Comparison of ENCODE assay signal across 8 cellular contexts in the genomic region with DNA sequence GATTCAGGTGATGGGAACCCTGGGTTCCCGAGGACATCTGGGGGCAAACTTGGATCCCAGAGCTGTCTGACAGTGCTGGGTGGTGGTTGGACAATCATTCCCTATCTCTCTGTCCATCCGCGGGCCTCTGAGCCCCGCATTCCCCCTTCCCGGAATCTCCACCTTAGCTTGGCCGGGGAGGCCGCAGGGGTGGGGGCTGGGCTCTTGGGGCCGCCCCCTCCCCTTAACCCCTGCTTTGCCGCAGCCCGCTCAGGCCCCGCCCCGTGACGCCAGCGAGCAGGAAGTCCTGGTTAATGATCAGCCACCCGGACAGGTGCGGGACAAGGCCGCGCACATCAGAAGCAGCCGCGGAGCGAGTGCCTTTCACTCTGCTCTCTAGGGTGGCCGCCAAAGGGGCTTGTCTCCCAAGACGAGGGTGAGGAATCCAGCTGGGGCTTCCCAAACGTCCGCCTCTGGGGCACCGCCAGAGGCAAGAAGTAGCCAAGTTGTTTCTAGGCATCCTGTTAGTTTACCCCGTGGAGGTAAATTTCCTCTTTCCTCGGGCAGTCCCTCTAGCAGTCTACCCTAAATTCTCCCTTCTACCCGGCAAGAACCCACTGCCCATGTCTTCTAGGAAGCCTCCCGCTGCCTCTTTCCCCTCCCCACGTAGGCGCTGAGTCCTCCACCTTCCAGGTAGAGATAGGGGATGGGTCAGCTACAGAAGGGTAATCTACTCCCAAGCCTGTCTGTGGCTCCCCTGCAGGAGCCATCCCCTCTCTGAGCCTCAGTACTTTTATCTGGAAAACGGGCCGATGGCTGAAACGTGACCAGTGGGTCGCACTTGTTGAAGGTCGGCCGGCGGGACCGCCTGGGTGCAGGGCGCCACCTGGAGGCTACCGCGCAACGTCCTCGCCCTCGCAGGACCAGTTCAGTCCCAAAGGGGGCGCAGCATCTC. TPM values are rescaled to one million over a fixed set of nuclear protein-coding genes. Genes with fewer than 3 reads are reported as not detected.
DNase-seq lines count a peak whose midpoint lies in the region; ATAC-seq and TF ChIP-seq lines count a peak whose summit lies in the region.

No MANE protein-coding gene starts in this region.

- WGBS in suprapubic skin = 17% methylated on average over 44 of the region's 47 CpGs

- H3K36me3 ChIP-seq in osteoblast (ENCODE audit: insufficient read depth, low read length) (peaks cover 5% of the 10 kb centered on the region), suprapubic skin (no peaks in the 10 kb centered on the region)

- peaks cover 6% of the 10 kb centered on the region for H3K36me3 Mint-ChIP-seq in activated naive CD4-positive, alpha-beta T cell treated with anti-CD3 and anti-CD28 coated beads for 36 hours (ENCODE audit: low read depth)

- H3K4me1 ChIP-seq in osteoblast (ENCODE audit: insufficient read depth, low read length) (peaks cover 25% of the 10 kb centered on the region), suprapubic skin (peaks cover 51% of the 10 kb centered on the region)

- H3K4me3 Mint-ChIP-seq in activated naive CD4-positive, alpha-beta T cell treated with anti-CD3 and anti-CD28 coated beads for 36 hours = peak overlapping the region; percentile 66

- H3K9me3 ChIP-seq in osteoblast (ENCODE audit: low read depth, low read length) (no peaks in the 10 kb centered on the region), suprapubic skin (no peaks in the 10 kb centered on the region)

- H3K4me1 Mint-ChIP-seq in activated naive CD4-positive, alpha-beta T cell treated with anti-CD3 and anti-CD28 coated beads for 36 hours (ENCODE audit: low read depth) = peaks cover 32% of the 10 kb centered on the region

- H3K27me3 Mint-ChIP-seq in activated naive CD4-positive, alpha-beta T cell treated with anti-CD3 and anti-CD28 coated beads for 36 hours (ENCODE audit: low read depth) = peaks cover 8% of the 10 kb centered on the region

- H3K27ac ChIP-seq in osteoblast (ENCODE audit: low read depth, low read length) (no peak overlapping the region), suprapubic skin (no peak overlapping the region)

- peak overlapping the region; percentile 13 for H3K4me3 ChIP-seq in osteoblast (ENCODE audit: insufficient read depth, low read length)
- peak overlapping the region; percentile 42 for H3K4me3 ChIP-seq in suprapubic skin

- no peaks in the 10 kb centered on the region for H3K9me3 Mint-ChIP-seq in activated naive CD4-positive, alpha-beta T cell treated with anti-CD3 and anti-CD28 coated beads for 36 hours

- CTCF ChIA-PET in activated naive CD4-positive, alpha-beta T cell treated with anti-CD3 and anti-CD28 coated beads for 36 hours (lab: Charles Lee) = interaction anchor here (0.6 to 6.4 kb wide), 18 partner anchors 9 to 145 kb away, joined by 3 to 84 read pairs (median 4); partner anchors contain the start of genes FOXA3, MYPOP and SYMPK

- no peak for TF ChIP-seq EP300 in suprapubic skin (IDR thresholded peaks at IDR 0.05)

- H3K27me3 ChIP-seq in osteoblast (ENCODE audit: insufficient read depth, low read length) = no peaks in the 10 kb centered on the region
- H3K27me3 ChIP-seq in suprapubic skin = no peaks in the 10 kb centered on the region

- H4K20me1 ChIP-seq in osteoblast (ENCODE audit: insufficient read depth, low read length) = peaks cover 24% of the 10 kb centered on the region

- peak; percentile 98 for DNase-seq in KBM-7
- DNase-seq in SK-N-DZ (ENCODE audit: low spot score) = peak; percentile 63
- DNase-seq in activated naive CD4-positive, alpha-beta T cell treated with anti-CD3 and anti-CD28 coated beads for 36 hours = peak; percentile 92
- DNase-seq in glomerular endothelial cell (ENCODE audit: extremely low read depth, low read depth, low spot score) = peak; percentile 39
- DNase-seq in osteoblast (ENCODE audit: insufficient read length, low spot score, missing footprints) = peak; percentile 99
- peak in 1 of 2 donors; percentile 88 for DNase-seq in suprapubic skin (ENCODE audit: low spot score in 2 of 2)

- ATAC-seq in GM21390 (IDR thresholded peaks at IDR 0.05; ENCODE audit: unreplicated experiment) = no peak

- TF ChIP-seq CTCF in GM12801 (IDR thresholded peaks at IDR 0.05; ENCODE audit: extremely low read depth, insufficient read length) (peak; percentile 37), osteoblast (IDR thresholded peaks at IDR 0.05; ENCODE audit: extremely low read depth, low read depth, low read length) (peak; percentile 96), suprapubic skin (IDR thresholded peaks at IDR 0.05) (peak; percentile 93 to 95)

- in situ Hi-C loops in KBM-7 (cut with MboI; ENCODE audit: low pct_unique_long_range_greater_than_20kb, low sequenced_read_pairs) = no loop called here

- intact Hi-C loops in activated naive CD4-positive, alpha-beta T cell treated with anti-CD3 and anti-CD28 coated beads for 36 hours (cut with micrococcal nuclease) = loop anchor here (1.0 to 10.0 kb wide), 3 partner anchors 19 to 462 kb away; partner anchors contain the start of genes FOXA3 and PPP5C

- H3K79me2 ChIP-seq in osteoblast (ENCODE audit: insufficient read depth, low read length) = peaks cover 17% of the 10 kb centered on the region

- H2AFZ ChIP-seq in osteoblast (ENCODE audit: low read length) = no peak overlapping the region

- H3K27ac Mint-ChIP-seq in activated naive CD4-positive, alpha-beta T cell treated with anti-CD3 and anti-CD28 coated beads for 36 hours = peak overlapping the region; percentile 39

- peak overlapping the region; percentile 29 for H3K4me2 ChIP-seq in osteoblast (ENCODE audit: insufficient read depth, low read length)

- TF ChIP-seq POLR2A in suprapubic skin (IDR thresholded peaks at IDR 0.05) = no peak

RNA-seq across cellular contexts. Expression of gene IRF2BP1, which starts 3.0 kb away (rescaled TPM):
- 17.9 and 24.2 TPM in 2 replicates for polyA plus RNA-seq in SK-N-DZ (2014; cell fraction: cytosol; rRNA removed)
- polyA plus RNA-seq in SK-N-DZ (2014; cell fraction: nucleus; rRNA removed) = 11.2 and 14.6 TPM in 2 replicates
- 10 to 100 TPM; 11.4 TPM for total RNA-seq in activated naive CD4-positive, alpha-beta T cell treated with anti-CD3 and anti-CD28 coated beads for 36 hours
- total RNA-seq in glomerular endothelial cell (27.1 and 32.3 TPM in 2 replicates), osteoblast (28.6 and 35.8 TPM in 2 replicates), suprapubic skin (10 to 100 TPM; 24.7 to 36.9 (median 30.7) TPM)

RNA-seq across cellular contexts. Expression of gene FOXA3, which starts 18.8 kb away (rescaled TPM):
- polyA plus RNA-seq in SK-N-DZ (2014; cell fraction: cytosol; rRNA removed) = 0.38 and 0.67 TPM in 2 replicates
- not detected in 2 replicates for polyA plus RNA-seq in SK-N-DZ (2014; cell fraction: nucleus; rRNA removed)
- under 1 TPM in 1 of 2 experiments, not detected in 1; 0.20 TPM for total RNA-seq in activated naive CD4-positive, alpha-beta T cell treated with anti-CD3 and anti-CD28 coated beads for 36 hours
- total RNA-seq in glomerular endothelial cell (not detected in 2 replicates), osteoblast (not detected in 2 replicates), suprapubic skin (under 1 TPM in 1 of 4 donors, not detected in 3; 0.30 TPM)

RNA-seq across cellular contexts. Expression of gene MYPOP, which starts 19.5 kb away (rescaled TPM):
- polyA plus RNA-seq in SK-N-DZ (2014; cell fraction: cytosol; rRNA removed) = 0.79 and 1.1 TPM in 2 replicates
- polyA plus RNA-seq in SK-N-DZ (2014; cell fraction: nucleus; rRNA removed) = 0.52 and 0.67 TPM in 2 replicates
- total RNA-seq in activated naive CD4-positive, alpha-beta T cell treated with anti-CD3 and anti-CD28 coated beads for 36 hours = 1 to 10 TPM; 4.5 to 4.8 TPM
- total RNA-seq in glomerular endothelial cell (6.0 and 7.4 TPM in 2 replicates), osteoblast (2.1 and 3.3 TPM in 2 replicates), suprapubic skin (1 to 10 TPM; 4.4 to 9.4 (median 6.5) TPM)

RNA-seq across cellular contexts. Expression of gene SYMPK, which starts 20.0 kb away (rescaled TPM):
- 26.2 and 27.7 TPM in 2 replicates for polyA plus RNA-seq in SK-N-DZ (2014; cell fraction: cytosol; rRNA removed)
- polyA plus RNA-seq in SK-N-DZ (2014; cell fraction: nucleus; rRNA removed) = 52.1 and 58.3 TPM in 2 replicates
- total RNA-seq in activated naive CD4-positive, alpha-beta T cell treated with anti-CD3 and anti-CD28 coated beads for 36 hours = 10 to 100 TPM; 96.9 to 97.4 TPM
- total RNA-seq in glomerular endothelial cell = 58.0 and 58.2 TPM in 2 replicates
- total RNA-seq in osteoblast = 30.6 and 42.0 TPM in 2 replicates
- 10 to 100 TPM; 32.8 to 76.3 (median 44.1) TPM for total RNA-seq in suprapubic skin

RNA-seq across cellular contexts. Expression of gene NANOS2, which starts 31.7 kb away (rescaled TPM):
- not detected in 2 replicates for polyA plus RNA-seq in SK-N-DZ (2014; cell fraction: cytosol; rRNA removed)
- not detected in 2 replicates for polyA plus RNA-seq in SK-N-DZ (2014; cell fraction: nucleus; rRNA removed)
- not detected for total RNA-seq in activated naive CD4-positive, alpha-beta T cell treated with anti-CD3 and anti-CD28 coated beads for 36 hours
- total RNA-seq in glomerular endothelial cell (not detected in 2 replicates), osteoblast (not detected in 2 replicates), suprapubic skin (not detected)

Comparison
In these comparisons a context has a peak if more than half of its experiments do, and no peak if none do; other contexts are left out.
1. CTCF ChIP-seq: peak in every context shown above with its lines; median percentile 96 in osteoblast; 94 in suprapubic skin; 37 in GM12801.